ENCODE assay signal across 9 cellular contexts in the genomic region with DNA sequence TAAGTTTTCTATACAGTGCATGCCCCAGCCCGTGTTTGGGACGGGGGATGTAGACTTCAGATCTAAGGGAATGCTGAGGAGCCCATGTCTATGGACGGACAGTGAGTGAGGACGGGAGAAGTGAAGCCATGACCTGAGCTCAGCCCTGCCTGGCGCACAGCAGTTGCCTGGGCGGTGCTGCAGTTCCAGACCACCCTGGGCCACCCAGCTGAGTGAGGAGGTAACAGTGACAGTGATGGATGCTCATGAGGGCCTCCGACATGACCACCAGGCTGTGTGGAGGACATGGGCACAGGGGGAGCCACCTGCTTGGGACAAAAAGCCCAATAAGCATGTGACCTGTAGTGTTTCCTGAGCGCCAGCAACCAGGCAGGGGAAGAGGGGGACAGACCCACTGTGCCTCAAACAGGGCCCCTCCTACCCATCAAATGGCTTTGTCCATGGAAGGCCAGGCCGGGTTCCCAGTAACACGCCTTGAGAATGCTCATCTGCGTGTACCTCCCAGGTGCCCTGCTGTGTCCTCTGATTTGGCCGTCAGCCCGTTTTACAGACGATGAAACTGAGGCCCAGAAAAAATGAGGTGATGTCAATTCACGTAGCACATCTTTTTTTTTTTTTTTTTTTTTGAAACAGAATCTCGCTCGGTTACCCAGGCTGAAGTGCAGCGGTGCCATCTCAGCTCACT. TPM values are rescaled to one million over a fixed set of nuclear protein-coding genes. Genes with fewer than 3 reads are reported as not detected.
DNase-seq lines count a peak whose midpoint lies in the region; ATAC-seq and TF ChIP-seq lines count a peak whose summit lies in the region.
"Had no signal": no experiment of that assay in that cellular context is flagged by ENCODE, and none has a peak within 500 bp of the region (broad histone marks: within the 10 kb centered on the region; RNA-seq: fewer than 3 reads in every experiment).

No MANE protein-coding gene starts in this region.

- H3K79me2 ChIP-seq in GM23338 (replicated peaks; ENCODE audit: insufficient read depth) = peaks cover 5% of the 10 kb centered on the region

- TF ChIP-seq EP300 in stomach (IDR thresholded peaks at IDR 0.05) = no peak

- no peak overlapping the region for H3K27ac Mint-ChIP-seq in GM23338
- H3K27ac Mint-ChIP-seq in activated CD4-positive, alpha-beta memory T cell treated with anti-CD3 and anti-CD28 coated beads for 36 hours = peak overlapping the region; percentile 84
- peak overlapping the region; percentile 90 to 99 (median 96) for H3K27ac Mint-ChIP-seq in naive thymus-derived CD8-positive, alpha-beta T cell

- H3K9me3 ChIP-seq in stomach = no peaks in the 10 kb centered on the region
- H3K9me3 ChIP-seq: SJSA1 had no signal

- peaks cover 47% of the 10 kb centered on the region for H3K36me3 Mint-ChIP-seq in GM23338 (ENCODE audit: low read depth)
- H3K36me3 Mint-ChIP-seq in activated CD4-positive, alpha-beta memory T cell treated with anti-CD3 and anti-CD28 coated beads for 36 hours = peaks cover 37% of the 10 kb centered on the region
- H3K36me3 Mint-ChIP-seq in naive thymus-derived CD8-positive, alpha-beta T cell = peaks cover 33 to 44% (median 34%) of the 10 kb centered on the region in 3 donors

- peak overlapping the region; percentile 94 for H3K4me2 ChIP-seq in GM23338

- H2AFZ ChIP-seq in GM23338 = no peak overlapping the region

- peaks cover 40% of the 10 kb centered on the region for H3F3A ChIP-seq in GM23338 (replicated peaks; ENCODE audit: low read depth)

- peak overlapping the region; percentile 39; the same call in 2 of the 3 replicates for H3K4me3 Mint-ChIP-seq in GM23338
- peak overlapping the region; percentile 40 for H3K4me3 Mint-ChIP-seq in activated CD4-positive, alpha-beta memory T cell treated with anti-CD3 and anti-CD28 coated beads for 36 hours
- peak overlapping the region; percentile 80 to 99 (median 93) for H3K4me3 Mint-ChIP-seq in naive thymus-derived CD8-positive, alpha-beta T cell
- H3K4me3 Mint-ChIP-seq: CD14-positive monocyte had no signal

- H3K9me3 Mint-ChIP-seq in GM23338 = no peaks in the 10 kb centered on the region
- H3K9me3 Mint-ChIP-seq in activated CD4-positive, alpha-beta memory T cell treated with anti-CD3 and anti-CD28 coated beads for 36 hours = no peaks in the 10 kb centered on the region
- no peaks in the 10 kb centered on the region for H3K9me3 Mint-ChIP-seq in naive thymus-derived CD8-positive, alpha-beta T cell

- peaks cover 22% of the 10 kb centered on the region for H3K4me1 Mint-ChIP-seq in GM23338
- H3K4me1 Mint-ChIP-seq in activated CD4-positive, alpha-beta memory T cell treated with anti-CD3 and anti-CD28 coated beads for 36 hours (ENCODE audit: low read depth) = peaks cover 80% of the 10 kb centered on the region
- peaks cover 48 to 85% (median 79%) of the 10 kb centered on the region in 4 donors for H3K4me1 Mint-ChIP-seq in naive thymus-derived CD8-positive, alpha-beta T cell

- DNase-seq in GM23338 (ENCODE audit: low spot score) (no peak), GM19238 (ENCODE audit: insufficient read length, low spot score) (no peak), stomach (no peak)
- DNase-seq in activated CD4-positive, alpha-beta memory T cell treated with anti-CD3 and anti-CD28 coated beads for 36 hours = no peak
- DNase-seq in naive thymus-derived CD8-positive, alpha-beta T cell = peak in 2 of 10 donors; percentile 20 to 29
- DNase-seq: foreskin fibroblast, WERI-Rb-1 had no signal

- H3K27me3 ChIP-seq in GM23338 (ENCODE audit: insufficient read depth) = no peaks in the 10 kb centered on the region
- no peaks in the 10 kb centered on the region for H3K27me3 ChIP-seq in stomach
- H3K27me3 ChIP-seq: SJSA1 had no signal

- H3K4me1 ChIP-seq in GM23338 (ENCODE audit: insufficient read depth) = peaks cover 17% of the 10 kb centered on the region; the same call in 1 of the 2 replicates
- H3K4me1 ChIP-seq in stomach = peaks cover 32 to 75% (median 54%) of the 10 kb centered on the region in 4 donors

- CTCF ChIA-PET in activated CD4-positive, alpha-beta memory T cell treated with anti-CD3 and anti-CD28 coated beads for 36 hours (lab: Charles Lee) = interaction anchor here (1.5 to 10.8 kb wide), 3 partner anchors 10 to 54 kb away, joined by 5 to 108 read pairs (median 61); no protein-coding TSS in a partner anchor

- intact Hi-C loops in activated CD4-positive, alpha-beta memory T cell treated with anti-CD3 and anti-CD28 coated beads for 36 hours (cut with micrococcal nuclease) = loop anchor here (5.0 kb wide), 1 partner anchor 210 kb away; the partner anchor contains the start of gene AP2A1
- intact Hi-C loops in stomach (cut with DNase I; ENCODE audit: low total_unique reads) = no loop called here

- no peak for TF ChIP-seq POLR2A in stomach (IDR thresholded peaks at IDR 0.05)

- no peaks in the 10 kb centered on the region for H3K9me2 ChIP-seq in GM23338 (ENCODE audit: insufficient read depth)

- TF ChIP-seq CTCF in GM23338 (conservative IDR thresholded peaks at IDR 0.05; ENCODE audit: low read depth in 2 of 2) = no peak
- no peak for TF ChIP-seq CTCF in stomach (IDR thresholded peaks at IDR 0.05)

- H3K27ac ChIP-seq in GM23338 (ENCODE audit: low read depth) (no peak overlapping the region), stomach (no peak overlapping the region)
- H3K27ac ChIP-seq: SJSA1, WERI-Rb-1 had no signal

- no peak for ATAC-seq in GM23338
- no peak for ATAC-seq in naive thymus-derived CD8-positive, alpha-beta T cell

- peak overlapping the region; percentile 87; the same call in 1 of the 2 replicates for H3K4me3 ChIP-seq in GM23338
- H3K4me3 ChIP-seq in stomach = no peak overlapping the region
- H3K4me3 ChIP-seq: SJSA1 had no signal

- H4K20me1 ChIP-seq in GM23338 (replicated peaks; ENCODE audit: insufficient read depth) = no peaks in the 10 kb centered on the region; the same call in 1 of the 2 replicates

- WGBS in stomach, 5 donors = 85 to 94% (median 90%) methylated on average over 17 to 18 of the region's 18 CpGs

- peaks cover 22% of the 10 kb centered on the region for H3K27me3 Mint-ChIP-seq in GM23338 (ENCODE audit: insufficient read depth, low read depth, poor library complexity)
- H3K27me3 Mint-ChIP-seq in activated CD4-positive, alpha-beta memory T cell treated with anti-CD3 and anti-CD28 coated beads for 36 hours = no peaks in the 10 kb centered on the region
- no peaks in the 10 kb centered on the region for H3K27me3 Mint-ChIP-seq in naive thymus-derived CD8-positive, alpha-beta T cell

- POLR2A ChIA-PET in activated CD4-positive, alpha-beta memory T cell treated with anti-CD3 and anti-CD28 coated beads for 36 hours (lab: Charles Lee) = interaction anchor here (0.7 to 1.3 kb wide), 5 partner anchors 23 to 62 kb away, joined by 3 read pairs; partner anchors contain the start of gene PRRG2
- POLR2A ChIA-PET in naive thymus-derived CD8-positive, alpha-beta T cell (lab: Charles Lee) = interaction anchor here (0.7 to 21.7 kb wide), 14 partner anchors 5 to 802 kb away, joined by 3 to 757 read pairs (median 5); partner anchors contain the start of genes ALDH16A1, FLT3LG, NOSIP and PRR12

- no peaks in the 10 kb centered on the region; the same call in 1 of the 2 replicates for H3K36me3 ChIP-seq in GM23338 (ENCODE audit: insufficient read depth)
- peaks cover 35 to 64% (median 57%) of the 10 kb centered on the region in 4 donors for H3K36me3 ChIP-seq in stomach

RNA-seq across cellular contexts. Expression of gene NOSIP, which starts 22.6 kb away (rescaled TPM):
- 88.5 and 89.8 TPM in 2 replicates for total RNA-seq in GM23338 (2014; rRNA removed; shearing (Covaris generic))
- polyA plus RNA-seq in GM23338 (2016; fragmentation: Nextera tagmentation; extraction: Ambion mirVana) (141 and 143 TPM in 2 replicates), stomach (100 to 1,000 TPM in 2 of 3 donors, 10 to 100 TPM in 1; 94.6 to 154 (median 113) TPM)
- total RNA-seq in activated CD4-positive, alpha-beta memory T cell treated with anti-CD3 and anti-CD28 coated beads for 36 hours = 10 to 100 TPM; 80.3 to 84.3 TPM
- 100 to 1,000 TPM; 162 to 173 TPM for total RNA-seq in naive thymus-derived CD8-positive, alpha-beta T cell
- polyA plus RNA-seq in naive thymus-derived CD8-positive, alpha-beta T cell = 100 to 1,000 TPM; 662 to 854 (median 844) TPM
- 100 to 1,000 TPM in 1 of 5 donors, 10 to 100 TPM in 4; 18.1 to 354 (median 70.5) TPM for total RNA-seq in stomach

RNA-seq across cellular contexts. Expression of gene PRRG2, which starts 23.3 kb away (rescaled TPM):
- 3.8 and 10.5 TPM in 2 replicates for total RNA-seq in GM23338 (2014; rRNA removed; shearing (Covaris generic))
- 2.0 and 2.3 TPM in 2 replicates for polyA plus RNA-seq in GM23338 (2016; fragmentation: Nextera tagmentation; extraction: Ambion mirVana)
- total RNA-seq in activated CD4-positive, alpha-beta memory T cell treated with anti-CD3 and anti-CD28 coated beads for 36 hours = 1 to 10 TPM in 1 of 2 experiments, under 1 TPM in 1; 0.85 to 1.5 TPM
- total RNA-seq in naive thymus-derived CD8-positive, alpha-beta T cell = 1 to 10 TPM; 1.9 to 2.4 TPM
- polyA plus RNA-seq in naive thymus-derived CD8-positive, alpha-beta T cell = under 1 TPM; 0.28 to 0.34 (median 0.32) TPM
- total RNA-seq in stomach = 10 to 100 TPM in 1 of 5 donors, 1 to 10 TPM in 2, not detected in 2; 5.9 to 12.5 (median 10.0) TPM
- 10 to 100 TPM in 1 of 3 donors, 1 to 10 TPM in 2; 8.6 to 14.7 (median 9.0) TPM for polyA plus RNA-seq in stomach
- total RNA-seq: SJSA1 had no signal
- polyA plus RNA-seq: CD14-positive monocyte had no signal

RNA-seq across cellular contexts. Expression of gene RCN3, which starts 30.0 kb away (rescaled TPM):
- total RNA-seq in GM23338 (2014; rRNA removed; shearing (Covaris generic)) = 44.0 and 54.8 TPM in 2 replicates
- polyA plus RNA-seq in GM23338 (2016; fragmentation: Nextera tagmentation; extraction: Ambion mirVana) (40.2 and 45.8 TPM in 2 replicates), stomach (10 to 100 TPM in 2 of 3 donors, 1 to 10 TPM in 1; 9.9 to 17.6 (median 10.1) TPM)
- 1 to 10 TPM; 6.3 to 6.5 TPM for total RNA-seq in activated CD4-positive, alpha-beta memory T cell treated with anti-CD3 and anti-CD28 coated beads for 36 hours
- 1 to 10 TPM; 1.6 to 3.6 TPM for total RNA-seq in naive thymus-derived CD8-positive, alpha-beta T cell
- polyA plus RNA-seq in naive thymus-derived CD8-positive, alpha-beta T cell = 1 to 10 TPM; 1.5 to 4.5 (median 2.8) TPM
- total RNA-seq in stomach = 100 to 1,000 TPM in 1 of 5 donors, 10 to 100 TPM in 2, 1 to 10 TPM in 1, not detected in 1; 3.1 to 553 (median 18.1) TPM
- polyA plus RNA-seq: CD14-positive monocyte had no signal

RNA-seq across cellular contexts. Expression of gene PRR12, which starts 33.2 kb away (rescaled TPM):
- 32.1 and 41.6 TPM in 2 replicates for total RNA-seq in GM23338 (2014; rRNA removed; shearing (Covaris generic))
- 8.6 and 10.3 TPM in 2 replicates for polyA plus RNA-seq in GM23338 (2016; fragmentation: Nextera tagmentation; extraction: Ambion mirVana)
- total RNA-seq in activated CD4-positive, alpha-beta memory T cell treated with anti-CD3 and anti-CD28 coated beads for 36 hours = 10 to 100 TPM; 19.9 to 22.4 TPM
- total RNA-seq in naive thymus-derived CD8-positive, alpha-beta T cell = 10 to 100 TPM; 61.6 to 62.1 TPM
- under 1 TPM; 0.24 to 0.69 (median 0.37) TPM for polyA plus RNA-seq in naive thymus-derived CD8-positive, alpha-beta T cell
- 10 to 100 TPM in 3 of 5 donors, 1 to 10 TPM in 2; 4.6 to 88.3 (median 13.9) TPM for total RNA-seq in stomach
- 10 to 100 TPM in 1 of 3 donors, 1 to 10 TPM in 2; 3.1 to 16.7 (median 5.6) TPM for polyA plus RNA-seq in stomach

RNA-seq across cellular contexts. Expression of gene FCGRT, which starts 45.3 kb away (rescaled TPM):
- 23.5 and 41.7 TPM in 2 replicates for total RNA-seq in GM23338 (2014; rRNA removed; shearing (Covaris generic))
- polyA plus RNA-seq in GM23338 (2016; fragmentation: Nextera tagmentation; extraction: Ambion mirVana) (62.3 and 66.8 TPM in 2 replicates), stomach (10 to 100 TPM; 79.0 to 94.8 (median 92.0) TPM)
- 10 to 100 TPM; 13.2 to 17.2 TPM for total RNA-seq in activated CD4-positive, alpha-beta memory T cell treated with anti-CD3 and anti-CD28 coated beads for 36 hours
- total RNA-seq in naive thymus-derived CD8-positive, alpha-beta T cell = 10 to 100 TPM; 24.3 to 26.0 TPM
- polyA plus RNA-seq in naive thymus-derived CD8-positive, alpha-beta T cell = 10 to 100 TPM; 50.3 to 62.9 (median 61.5) TPM
- total RNA-seq in stomach = 100 to 1,000 TPM in 4 of 5 donors, 10 to 100 TPM in 1; 90.2 to 634 (median 183) TPM

Comparison
In these comparisons a context has a peak if more than half of its experiments do, and no peak if none do; other contexts are left out.
1. H3K4me3 Mint-ChIP-seq: peak in every context shown above with its lines; median percentile 93 in naive thymus-derived CD8-positive, alpha-beta T cell; 40 in activated CD4-positive, alpha-beta memory T cell treated with anti-CD3 and anti-CD28 coated beads for 36 hours; 39 in GM23338.